1 cellular context compared by ENCODE assay signal in the genomic region with DNA sequence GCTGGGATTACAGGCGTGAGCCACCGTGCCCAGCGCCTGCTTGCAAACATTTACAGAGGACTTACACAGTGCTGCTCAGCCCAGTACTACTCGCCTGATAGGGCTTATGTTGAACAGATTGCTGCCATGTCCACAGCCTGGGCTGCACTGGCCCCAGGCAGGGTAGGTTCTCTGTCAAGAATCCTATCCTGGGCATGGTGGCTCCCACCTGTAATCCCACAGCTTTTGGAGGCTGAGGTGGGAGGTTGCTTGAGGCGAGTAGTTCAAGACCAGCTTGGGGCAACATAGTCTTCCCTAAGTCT.
TF ChIP-seq lines count a peak whose summit lies in the region.

No MANE protein-coding gene starts in this region.

TF ChIP-seq in SK-N-SH treated with all-trans-retinoic acid at 6 μM for 48 hours, 23 proteins besides CTCF, POLR2A, EP300 and RAD21 (continued from another document):
- TF ChIP-seq, protein P1, sequence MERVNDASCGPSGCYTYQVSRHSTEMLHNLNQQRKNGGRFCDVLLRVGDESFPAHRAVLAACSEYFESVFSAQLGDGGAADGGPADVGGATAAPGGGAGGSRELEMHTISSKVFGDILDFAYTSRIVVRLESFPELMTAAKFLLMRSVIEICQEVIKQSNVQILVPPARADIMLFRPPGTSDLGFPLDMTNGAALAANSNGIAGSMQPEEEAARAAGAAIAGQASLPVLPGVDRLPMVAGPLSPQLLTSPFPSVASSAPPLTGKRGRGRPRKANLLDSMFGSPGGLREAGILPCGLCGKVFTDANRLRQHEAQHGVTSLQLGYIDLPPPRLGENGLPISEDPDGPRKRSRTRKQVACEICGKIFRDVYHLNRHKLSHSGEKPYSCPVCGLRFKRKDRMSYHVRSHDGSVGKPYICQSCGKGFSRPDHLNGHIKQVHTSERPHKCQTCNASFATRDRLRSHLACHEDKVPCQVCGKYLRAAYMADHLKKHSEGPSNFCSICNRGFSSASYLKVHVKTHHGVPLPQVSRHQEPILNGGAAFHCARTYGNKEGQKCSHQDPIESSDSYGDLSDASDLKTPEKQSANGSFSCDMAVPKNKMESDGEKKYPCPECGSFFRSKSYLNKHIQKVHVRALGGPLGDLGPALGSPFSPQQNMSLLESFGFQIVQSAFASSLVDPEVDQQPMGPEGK (CRISPR knock-in tag; IDR thresholded peaks at IDR 0.05; ENCODE audit: borderline replicate concordance), result no peak
- TF ChIP-seq OSR1 (CRISPR knock-in tag; IDR thresholded peaks at IDR 0.05) (no peak), PPARA (CRISPR knock-in tag; IDR thresholded peaks at IDR 0.05; ENCODE audit: borderline replicate concordance) (no peak), SNAI2 (CRISPR knock-in tag; IDR thresholded peaks at IDR 0.05) (no peak)
